Comparison of ENCODE assay signal across 22 cellular contexts in genomic region chr7:70857793-70858545, GRCh38.
DNase-seq lines count a peak whose midpoint lies in the region; ATAC-seq and TF ChIP-seq lines count a peak whose summit lies in the region.
"Had no signal": no experiment of that assay in that cellular context is flagged by ENCODE, and none has a peak within 500 bp of the region (broad histone marks: within the 10 kb centered on the region; RNA-seq: fewer than 3 reads in every experiment).

No MANE protein-coding gene starts in this region.

- no peak overlapping the region for H3K4ac ChIP-seq in H9 (ENCODE audit: low read depth, low read length)

- H3K23ac ChIP-seq in H9 (ENCODE audit: insufficient read length, low read depth, low read length), result no peak overlapping the region

- no peak overlapping the region for H3K14ac ChIP-seq in H9 (ENCODE audit: insufficient read depth, low read length)

- H3K4me3 ChIP-seq in iPS DF 6.9 (ENCODE audit: low read length), result no peak overlapping the region
- H3K4me3 ChIP-seq: BLaER1, SJSA1 had no signal

- CTCF ChIA-PET in WTC11 (lab: Charles Lee), result interaction anchor here (0.6 to 1.4 kb wide), 6 partner anchors 308 to 894 kb away, joined by 3 to 7 read pairs (median 4); no protein-coding TSS in a partner anchor

- no peaks in the 10 kb centered on the region for H3K23me2 ChIP-seq in H9 (ENCODE audit: insufficient read length, low read depth, low read length, poor library complexity, severe bottlenecking)

- no peak overlapping the region for H2BK5ac ChIP-seq in H9 (ENCODE audit: insufficient read length, low read length)

- H2BK20ac ChIP-seq in H9 (ENCODE audit: low read depth, low read length, poor library complexity, severe bottlenecking), result no peak overlapping the region

- H3K4me3 Mint-ChIP-seq in H9 (no peak overlapping the region), WTC11 (no peak overlapping the region), CD14-positive monocyte (no peak overlapping the region)
- H3K4me3 Mint-ChIP-seq: CD4-positive, alpha-beta T cell; T-cell had no signal

- H3K4me2 ChIP-seq in H9 (ENCODE audit: insufficient read depth, insufficient read length, low read length), result peak overlapping the region; percentile 17
- H3K4me2 ChIP-seq: BLaER1 had no signal

- ATAC-seq in WTC11, result peak; percentile 85
- ATAC-seq: T-cell had no signal

- peaks cover 13 to 37% (median 21%) of the 10 kb centered on the region in 3 experiments for H3K36me3 Mint-ChIP-seq in H9 (ENCODE audit: insufficient read depth in 1 of 3, low read depth in 3 of 3)
- peaks cover 12% of the 10 kb centered on the region for H3K36me3 Mint-ChIP-seq in WTC11
- no peaks in the 10 kb centered on the region for H3K36me3 Mint-ChIP-seq in CD14-positive monocyte
- H3K36me3 Mint-ChIP-seq: T-cell had no signal

- no peaks in the 10 kb centered on the region for H3K36me3 ChIP-seq in iPS DF 6.9 (ENCODE audit: control insufficient read depth, insufficient read depth, low read length)
- H3K36me3 ChIP-seq: BLaER1, SJSA1 had no signal

- H3K9me3 Mint-ChIP-seq in H9 (peaks cover 16 to 27% of the 10 kb centered on the region in 2 experiments), WTC11 (peaks cover 23% of the 10 kb centered on the region), CD14-positive monocyte (peaks cover 2 to 6% (median 3%) of the 10 kb centered on the region in 7 donors)

- H3K79me2 ChIP-seq in H9 (ENCODE audit: insufficient read depth, low read length), result no peaks in the 10 kb centered on the region

- no peaks in the 10 kb centered on the region for H4K20me1 ChIP-seq in H9 (ENCODE audit: control insufficient read depth, insufficient read depth, insufficient read length)
- H4K20me1 ChIP-seq: BLaER1 had no signal

- DNase-seq in H9 (peak; percentile 60), WTC11 (ENCODE audit: low spot score) (no peak), iPS DF 6.9 (ENCODE audit: low read depth, low spot score) (peak; percentile 50), islet precursor cell (peak; percentile 11), DMS 273 (lab: John Stamatoyannopoulos, UW; ENCODE audit: unreplicated experiment) (no peak), CD14-positive monocyte (ENCODE audit: low spot score) (no peak), NCI-H2029 (lab: John Stamatoyannopoulos, UW) (no peak), retina (no peak)
- DNase-seq: CD4-positive, alpha-beta T cell; COR-L47; HCEC 1CT; KBM-7; NCI-H1105 treated with DMSO at 0.1 percent for 48 hours; NCI-H146; NCI-H2029 treated with DMSO at 0.1 percent for 48 hours; NCI-H2227 treated with DMSO at 0.1 percent for 48 hours; NCI-H526 treated with DMSO at 0.1 percent for 48 hours; Right ventricle myocardium superior; RPMI8226; T-cell had no signal

- H3T11ph ChIP-seq in H9 (ENCODE audit: low read length), result no peak overlapping the region

- no peaks in the 10 kb centered on the region for H3K79me1 ChIP-seq in H9 (ENCODE audit: insufficient read depth, low read depth, low read length, poor library complexity, severe bottlenecking)

- no CpG with 5 or more reads among the region's 2 CpGs for WGBS in H9 (ENCODE audit: extremely low coverage, insufficient read length, low lambda C conversion rate)
- WGBS in iPS DF 6.9 (ENCODE audit: insufficient coverage, insufficient read length), result no CpG with 5 or more reads among the region's 2 CpGs

- H2BK120ac ChIP-seq in H9 (ENCODE audit: low read depth, low read length, poor library complexity, severe bottlenecking), result no peak overlapping the region

- H2AFZ ChIP-seq in H9 (ENCODE audit: low read length), result no peak overlapping the region

- no peak overlapping the region for H4K91ac ChIP-seq in H9 (ENCODE audit: insufficient read length, low read depth, low read length)

- H3K9me3 ChIP-seq in H9 (ENCODE audit: control insufficient read depth, low read depth, low read length) (no peaks in the 10 kb centered on the region), iPS DF 6.9 (ENCODE audit: control insufficient read depth, insufficient read depth, low read length) (no peaks in the 10 kb centered on the region; the same call in 1 of the 2 replicates)

- no peak overlapping the region for H3K9ac ChIP-seq in H9 (ENCODE audit: extremely low read depth, insufficient read length, low read length)
- H3K9ac ChIP-seq: BLaER1 had no signal

- H4K5ac ChIP-seq in H9 (ENCODE audit: insufficient read length, low read depth, low read length), result no peak overlapping the region

- H2BK12ac ChIP-seq in H9 (ENCODE audit: insufficient read length, low read depth, low read length), result no peak overlapping the region

- peaks cover 0 to 15% of the 10 kb centered on the region in 2 experiments; a peak in 2 of 4 replicates for H3K4me1 Mint-ChIP-seq in H9
- H3K4me1 Mint-ChIP-seq in WTC11, result no peaks in the 10 kb centered on the region
- H3K4me1 Mint-ChIP-seq in CD14-positive monocyte, result no peaks in the 10 kb centered on the region
- H3K4me1 Mint-ChIP-seq: T-cell had no signal

- H3K27ac ChIP-seq in H9 (ENCODE audit: insufficient read length, low read depth, low read length) (peak overlapping the region; percentile 77), iPS DF 6.9 (ENCODE audit: low read length) (no peak overlapping the region)
- H3K27ac ChIP-seq: BLaER1, SJSA1 had no signal

- H3K56ac ChIP-seq in H9 (ENCODE audit: insufficient read length, low read depth, low read length), result no peak overlapping the region

- no peak overlapping the region for H4K8ac ChIP-seq in H9 (replicated peaks; ENCODE audit: insufficient read length, low read depth, low read length)

- H3K4me1 ChIP-seq in H9 (ENCODE audit: insufficient read depth, low read length) (peaks cover 7% of the 10 kb centered on the region; the same call in 1 of the 2 replicates), iPS DF 6.9 (ENCODE audit: control insufficient read depth, insufficient read depth, low read length) (no peaks in the 10 kb centered on the region; the same call in 1 of the 2 replicates)
- H3K4me1 ChIP-seq: BLaER1, SJSA1 had no signal

- TF ChIP-seq CTCF in H9 (conservative IDR thresholded peaks at IDR 0.05) (no peak), WTC11 (IDR thresholded peaks at IDR 0.05) (no peak), CD14-positive monocyte (IDR thresholded peaks at IDR 0.05) (no peak)

- H3K27me3 Mint-ChIP-seq in H9 (ENCODE audit: low read depth) (no peaks in the 10 kb centered on the region; the same call in none of the 2 replicates), WTC11 (ENCODE audit: low read depth) (no peaks in the 10 kb centered on the region), CD14-positive monocyte (ENCODE audit: low read depth in 3 of 3) (peaks cover 0 to 2% (median 0%) of the 10 kb centered on the region in 3 donors)
- H3K27me3 Mint-ChIP-seq: T-cell had no signal

- H3K27me3 ChIP-seq in H9 (ENCODE audit: insufficient read depth, low read length) (no peaks in the 10 kb centered on the region), iPS DF 6.9 (ENCODE audit: control insufficient read depth, insufficient read depth, low read length) (no peaks in the 10 kb centered on the region)
- H3K27me3 ChIP-seq: BLaER1, SJSA1 had no signal

- no peak overlapping the region for H2AK5ac ChIP-seq in H9 (ENCODE audit: insufficient read length, low read length)

- intact Hi-C loops in CD14-positive monocyte (cut with micrococcal nuclease), result loop anchor here in 1 of 2 donors (10.0 kb wide), 1 partner anchor 877 kb away; no protein-coding TSS in a partner anchor

- H3K27ac Mint-ChIP-seq in H9 (no peak overlapping the region), WTC11 (no peak overlapping the region), CD14-positive monocyte (no peak overlapping the region)
- H3K27ac Mint-ChIP-seq: CD4-positive, alpha-beta T cell; T-cell had no signal

- peak overlapping the region; percentile 45 for H3K18ac ChIP-seq in H9 (ENCODE audit: insufficient read length, low read depth, low read length)

- POLR2A ChIA-PET in WTC11 (lab: Charles Lee), result interaction anchor here (0.6 kb wide), 1 partner anchor 273 kb away, joined by 3 read pairs; no protein-coding TSS in a partner anchor

- no peak overlapping the region for H2BK15ac ChIP-seq in H9 (ENCODE audit: low read depth, low read length)

TF ChIP-seq in WTC11, 78 proteins besides CTCF, POLR2A, EP300 and RAD21 (continues in another document):
- TF ChIP-seq STAT6 (CRISPR knock-in tag; conservative IDR thresholded peaks at IDR 0.05; ENCODE audit: low read depth) (no peak), E2F1 (CRISPR knock-in tag; IDR thresholded peaks at IDR 0.05) (no peak), SOX15 (CRISPR knock-in tag; IDR thresholded peaks at IDR 0.05) (no peak)

Comparison
In these comparisons a context has a peak if more than half of its experiments do, and no peak if none do; other contexts are left out.
1. DNase-seq: peak in H9 (single experiment), iPS DF 6.9 (single experiment) and islet precursor cell (single experiment); none in WTC11 (single experiment), DMS 273 (single experiment), CD14-positive monocyte (single experiment), NCI-H2029 (single experiment) and retina (single experiment).